ENCODE assay signal across 8 cellular contexts in the genomic region with DNA sequence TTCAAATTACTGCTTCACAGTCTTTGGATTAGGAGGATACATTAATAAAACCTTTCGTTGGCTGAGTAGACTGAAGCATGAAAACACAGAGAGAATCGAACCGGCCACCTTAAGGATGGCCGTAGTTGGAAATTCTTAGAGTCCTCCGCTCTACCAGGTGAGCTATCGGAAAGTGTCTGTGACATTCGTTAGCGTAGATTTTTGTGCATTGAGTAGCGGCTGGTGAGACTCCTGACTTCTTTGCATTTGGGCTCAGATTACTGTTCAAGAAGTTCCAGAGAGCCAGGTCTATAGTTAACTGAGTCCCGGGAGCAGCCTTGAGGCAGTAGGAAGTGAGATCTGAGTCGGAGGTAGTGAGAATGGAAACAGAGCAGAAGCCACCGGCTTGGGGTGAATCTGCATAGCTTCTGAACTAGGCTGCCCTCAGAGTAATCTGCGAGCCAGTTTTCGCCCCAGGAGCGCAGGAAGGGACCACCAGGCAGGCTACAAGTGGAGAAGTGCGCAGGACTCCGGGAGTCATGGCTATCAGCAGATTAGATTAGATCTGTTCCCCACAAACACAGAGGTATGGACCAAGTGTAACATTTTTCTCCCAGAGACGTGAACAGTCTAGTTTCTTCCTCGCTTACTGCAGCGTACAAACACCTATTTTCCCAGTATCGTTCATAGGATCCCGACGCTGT. TPM values are rescaled to one million over a fixed set of nuclear protein-coding genes. Genes with fewer than 3 reads are reported as not detected.
DNase-seq lines count a peak whose midpoint lies in the region; ATAC-seq and TF ChIP-seq lines count a peak whose summit lies in the region.
"Had no signal": no experiment of that assay in that cellular context is flagged by ENCODE, and none has a peak within 500 bp of the region (broad histone marks: within the 10 kb centered on the region; RNA-seq: fewer than 3 reads in every experiment).

No MANE protein-coding gene starts in this region.

- H3K4me3 Mint-ChIP-seq in activated CD4-positive, alpha-beta memory T cell treated with anti-CD3 and anti-CD28 coated beads for 36 hours, result peak overlapping the region; percentile 72

- POLR2A ChIA-PET in activated CD4-positive, alpha-beta memory T cell treated with anti-CD3 and anti-CD28 coated beads for 36 hours (lab: Charles Lee), result interaction anchor here (2.6 to 2.9 kb wide), 2 partner anchors 17 to 51 kb away, joined by 12 to 16 read pairs; no protein-coding TSS in a partner anchor

- TF ChIP-seq CTCF in GM12875 (IDR thresholded peaks at IDR 0.05; ENCODE audit: borderline replicate concordance, insufficient read depth, low read depth, low read length) (no peak), KMS-11 (conservative IDR thresholded peaks at IDR 0.05; ENCODE audit: low read depth, low read length) (no peak), parathyroid adenoma (IDR thresholded peaks at IDR 0.05) (no peak)

- no peak for ATAC-seq in GM21423 (IDR thresholded peaks at IDR 0.05; ENCODE audit: unreplicated experiment)
- no peak for ATAC-seq in HG03571 (IDR thresholded peaks at IDR 0.05; ENCODE audit: unreplicated experiment)

- H3K4me2 ChIP-seq in KMS-11 (peak overlapping the region; percentile 80), parathyroid adenoma (ENCODE audit: low read length) (peak overlapping the region; percentile 67)

- no peaks in the 10 kb centered on the region for H3K9me3 ChIP-seq in parathyroid adenoma (ENCODE audit: control insufficient read depth, low read length)

- H2AFZ ChIP-seq in KMS-11 (ENCODE audit: low read depth) (peak overlapping the region; percentile 28; the same call in 1 of the 2 replicates), parathyroid adenoma (peak overlapping the region; percentile 36)

- peak; percentile 62 for DNase-seq in activated CD4-positive, alpha-beta memory T cell treated with anti-CD3 and anti-CD28 coated beads for 36 hours
- DNase-seq in fibroblast of the conjunctiva (ENCODE audit: low read depth), result peak; percentile 53

- no peaks in the 10 kb centered on the region for H4K20me1 ChIP-seq in KMS-11 (ENCODE audit: insufficient read depth)

- H3K79me2 ChIP-seq in KMS-11 (ENCODE audit: insufficient read depth, low read depth) (no peaks in the 10 kb centered on the region), parathyroid adenoma (no peaks in the 10 kb centered on the region)

- H3K27ac Mint-ChIP-seq in activated CD4-positive, alpha-beta memory T cell treated with anti-CD3 and anti-CD28 coated beads for 36 hours, result peak overlapping the region; percentile 76

- peaks cover 6% of the 10 kb centered on the region for H3K36me3 Mint-ChIP-seq in activated CD4-positive, alpha-beta memory T cell treated with anti-CD3 and anti-CD28 coated beads for 36 hours

- peaks cover 63% of the 10 kb centered on the region for H3K4me1 Mint-ChIP-seq in activated CD4-positive, alpha-beta memory T cell treated with anti-CD3 and anti-CD28 coated beads for 36 hours (ENCODE audit: low read depth)

- H3K27me3 ChIP-seq in KMS-11 (ENCODE audit: insufficient read depth, low read depth) (0 out of 2 replicates have a peak, but pooled peaks cover 3% of the 10 kb centered on the region), parathyroid adenoma (ENCODE audit: control insufficient read depth, insufficient read depth, low read length) (no peaks in the 10 kb centered on the region)

- CTCF ChIA-PET in activated CD4-positive, alpha-beta memory T cell treated with anti-CD3 and anti-CD28 coated beads for 36 hours (lab: Charles Lee), result interaction anchor here (0.6 to 3.3 kb wide), 7 partner anchors 17 to 341 kb away, joined by 3 to 28 read pairs (median 7); partner anchors contain the start of gene RNASE4

- intact Hi-C loops in activated CD4-positive, alpha-beta memory T cell treated with anti-CD3 and anti-CD28 coated beads for 36 hours (cut with micrococcal nuclease), result loop anchor here (1.0 kb wide), 2 partner anchors 17 to 53 kb away; no protein-coding TSS in a partner anchor

- no peak overlapping the region; the same call in 1 of the 2 replicates for H3K9ac ChIP-seq in KMS-11
- H3K9ac ChIP-seq in parathyroid adenoma, result no peak overlapping the region

- peaks cover 11% of the 10 kb centered on the region for H3K4me1 ChIP-seq in KMS-11 (ENCODE audit: low read depth, poor library complexity, severe bottlenecking)
- H3K4me1 ChIP-seq in parathyroid adenoma, result peaks cover 2% of the 10 kb centered on the region

- H3K27ac ChIP-seq in KMS-11, result peak overlapping the region; percentile 2; the same call in 1 of the 2 replicates
- peak overlapping the region; percentile 21 for H3K27ac ChIP-seq in parathyroid adenoma

- H3K4me3 ChIP-seq in GM12875 (ENCODE audit: low read depth, low read length) (peak overlapping the region; percentile 45), KMS-11 (IDR thresholded peaks at IDR 0.05; ENCODE audit: insufficient read depth, low read depth, low read length) (no peak overlapping the region), parathyroid adenoma (ENCODE audit: low read depth, low read length) (peak overlapping the region; percentile 51)

- H3K27me3 Mint-ChIP-seq in activated CD4-positive, alpha-beta memory T cell treated with anti-CD3 and anti-CD28 coated beads for 36 hours, result peaks cover 50% of the 10 kb centered on the region

- H3K9me3 Mint-ChIP-seq in activated CD4-positive, alpha-beta memory T cell treated with anti-CD3 and anti-CD28 coated beads for 36 hours, result no peaks in the 10 kb centered on the region

- H3K36me3 ChIP-seq in KMS-11 (ENCODE audit: insufficient read depth) (no peaks in the 10 kb centered on the region), parathyroid adenoma (ENCODE audit: control insufficient read depth, insufficient read depth, low read length) (no peaks in the 10 kb centered on the region)

RNA-seq across cellular contexts. Expression of gene OR6S1, which starts 11.0 kb away (rescaled TPM):
- total RNA-seq in activated CD4-positive, alpha-beta memory T cell treated with anti-CD3 and anti-CD28 coated beads for 36 hours, result not detected
- total RNA-seq: activated CD8-positive, alpha-beta memory T cell treated with anti-CD3 and anti-CD28 coated beads for 36 hours had no signal

RNA-seq across cellular contexts. Expression of gene RNASE12, which starts 39.3 kb away (rescaled TPM):
- not detected for total RNA-seq in activated CD4-positive, alpha-beta memory T cell treated with anti-CD3 and anti-CD28 coated beads for 36 hours
- total RNA-seq: activated CD8-positive, alpha-beta memory T cell treated with anti-CD3 and anti-CD28 coated beads for 36 hours had no signal

RNA-seq across cellular contexts. Expression of gene RNASE11, which starts 42.7 kb away (rescaled TPM):
- total RNA-seq in activated CD4-positive, alpha-beta memory T cell treated with anti-CD3 and anti-CD28 coated beads for 36 hours, result not detected
- total RNA-seq: activated CD8-positive, alpha-beta memory T cell treated with anti-CD3 and anti-CD28 coated beads for 36 hours had no signal

RNA-seq across cellular contexts. Expression of gene RNASE4, which starts 53.9 kb away (rescaled TPM):
- under 1 TPM; 0.69 to 0.70 TPM for total RNA-seq in activated CD4-positive, alpha-beta memory T cell treated with anti-CD3 and anti-CD28 coated beads for 36 hours

RNA-seq across cellular contexts. Expression of gene ANG, which starts 58.1 kb away (rescaled TPM):
- 1 to 10 TPM; 1.1 to 2.0 TPM for total RNA-seq in activated CD4-positive, alpha-beta memory T cell treated with anti-CD3 and anti-CD28 coated beads for 36 hours
